Comparison of ENCODE assay signal across 8 cellular contexts in genomic region chr1:21508580-21509350, GRCh38. TPM values are rescaled to one million over a fixed set of nuclear protein-coding genes. Genes with fewer than 3 reads are reported as not detected.
A peak's percentile ranks its signal among the peaks of the same experiment; 100 is the strongest.
DNase-seq lines count a peak whose midpoint lies in the region; ATAC-seq and TF ChIP-seq lines count a peak whose summit lies in the region.

No MANE protein-coding gene starts in this region.

- H3K36me3 ChIP-seq in NT2/D1 (ENCODE audit: insufficient read depth, insufficient read length, low read length) (peaks cover 16% of the 10 kb centered on the region), gastroesophageal sphincter (no peaks in the 10 kb centered on the region), thyroid gland (no peaks in the 10 kb centered on the region)

- peaks cover 8% of the 10 kb centered on the region for H3K4me1 ChIP-seq in NT2/D1 (ENCODE audit: insufficient read depth, insufficient read length)
- peaks cover 0 to 14% (median 10%) of the 10 kb centered on the region in 3 donors for H3K4me1 ChIP-seq in gastroesophageal sphincter
- H3K4me1 ChIP-seq in thyroid gland: peaks cover 12 to 16% of the 10 kb centered on the region in 2 donors

- H3K27ac ChIP-seq in gastroesophageal sphincter (peak overlapping the region in 1 of 4 donors; percentile 5), thyroid gland (no peak overlapping the region)

- peak in 3 of 4 experiments; percentile 20 to 72 (median 54) for TF ChIP-seq CTCF in gastroesophageal sphincter (IDR thresholded peaks at IDR 0.05)
- TF ChIP-seq CTCF in osteocyte (IDR thresholded peaks at IDR 0.05): peak; percentile 66
- TF ChIP-seq CTCF in thyroid gland (IDR thresholded peaks at IDR 0.05): peak in 5 of 6 experiments; percentile 24 to 83 (median 35)

- peak overlapping the region; percentile 70 for H3K9ac ChIP-seq in NT2/D1 (ENCODE audit: insufficient read length, low read depth)

- peaks cover 37% of the 10 kb centered on the region for H3K4me1 Mint-ChIP-seq in osteocyte (ENCODE audit: unreplicated experiment)

- no peaks in the 10 kb centered on the region for H3K36me3 Mint-ChIP-seq in osteocyte (ENCODE audit: unreplicated experiment)

- intact Hi-C loops in thyroid gland (cut with DNase I): loop anchor here (2.0 to 5.0 kb wide), 2 partner anchors 69 to 150 kb away; no protein-coding TSS in a partner anchor

- no peak for TF ChIP-seq EP300 in gastroesophageal sphincter (IDR thresholded peaks at IDR 0.05)

- no peaks in the 10 kb centered on the region for H3K27me3 Mint-ChIP-seq in osteocyte (ENCODE audit: unreplicated experiment)

- H3K4me3 ChIP-seq in NT2/D1 (ENCODE audit: insufficient read length, low read depth) (peak overlapping the region; percentile 89), gastroesophageal sphincter (peak overlapping the region in 1 of 2 donors; percentile 41), thyroid gland (replicated peaks in 1 of 3) (no peak overlapping the region)

- H3K27ac Mint-ChIP-seq in osteocyte (ENCODE audit: unreplicated experiment): peak overlapping the region; percentile 54

- H3K9me3 ChIP-seq in NT2/D1 (ENCODE audit: insufficient read depth, low read length) (no peaks in the 10 kb centered on the region), gastroesophageal sphincter (no peaks in the 10 kb centered on the region), thyroid gland (no peaks in the 10 kb centered on the region)

- H3K27me3 ChIP-seq in NT2/D1 (ENCODE audit: insufficient read depth, insufficient read length): peaks cover 8% of the 10 kb centered on the region
- H3K27me3 ChIP-seq in gastroesophageal sphincter: peaks cover 78% of the 10 kb centered on the region
- H3K27me3 ChIP-seq in thyroid gland: no peaks in the 10 kb centered on the region

- DNase-seq in NOMO-1 (lab: John Stamatoyannopoulos, UW; ENCODE audit: unreplicated experiment in 2 of 2) (peak; percentile 12 to 17), NOMO-1 treated with dmso at 0.1 percent for 144 hours (lab: John Stamatoyannopoulos, UW; ENCODE audit: unreplicated experiment) (no peak), NT2/D1 (ENCODE audit: low read depth, low spot score) (peak; percentile 66), osteocyte (ENCODE audit: extremely low spot score, unreplicated experiment) (peak; percentile 94), thyroid gland (peak; percentile 70 to 73)
- DNase-seq in activated T-helper 1 cell treated with anti-CD3 and anti-CD28 coated beads, Interleukin-2, amount 50 U/mL, for 16 hours (ENCODE audit: low read depth in 1 of 2, low spot score in 1 of 2): peak; percentile 36 to 37

- H3K4me3 Mint-ChIP-seq in osteocyte (ENCODE audit: unreplicated experiment): peak overlapping the region; percentile 77

- no peaks in the 10 kb centered on the region for H3K9me3 Mint-ChIP-seq in osteocyte (ENCODE audit: unreplicated experiment)

- TF ChIP-seq POLR2A in gastroesophageal sphincter (IDR thresholded peaks at IDR 0.05) (no peak), thyroid gland (IDR thresholded peaks at IDR 0.05) (no peak)

- ATAC-seq in gastroesophageal sphincter (peak; percentile 74), HG03280 (IDR thresholded peaks at IDR 0.05; ENCODE audit: unreplicated experiment) (no peak)

- WGBS in gastroesophageal sphincter (ENCODE audit: low coverage in 1 of 2), 2 donors: 0 to 10% methylated on average over 4 to 13 of the region's 45 CpGs
- WGBS in thyroid gland, 2 donors: 8 to 12% methylated on average over 29 to 32 of the region's 45 CpGs

RNA-seq across cellular contexts. Expression of gene ALPL, which starts 0.5 kb away (rescaled TPM):
- total RNA-seq in gastroesophageal sphincter (1 to 10 TPM in 3 of 4 donors, under 1 TPM in 1; 0.62 to 6.1 (median 3.9) TPM), osteocyte (41.6 and 43.4 TPM in 2 replicates), thyroid gland (10 to 100 TPM in 1 of 4 donors, 1 to 10 TPM in 3; 4.0 to 15.6 (median 4.5) TPM)
